Comparison of ENCODE assay signal across 15 cellular contexts in the genomic region with DNA sequence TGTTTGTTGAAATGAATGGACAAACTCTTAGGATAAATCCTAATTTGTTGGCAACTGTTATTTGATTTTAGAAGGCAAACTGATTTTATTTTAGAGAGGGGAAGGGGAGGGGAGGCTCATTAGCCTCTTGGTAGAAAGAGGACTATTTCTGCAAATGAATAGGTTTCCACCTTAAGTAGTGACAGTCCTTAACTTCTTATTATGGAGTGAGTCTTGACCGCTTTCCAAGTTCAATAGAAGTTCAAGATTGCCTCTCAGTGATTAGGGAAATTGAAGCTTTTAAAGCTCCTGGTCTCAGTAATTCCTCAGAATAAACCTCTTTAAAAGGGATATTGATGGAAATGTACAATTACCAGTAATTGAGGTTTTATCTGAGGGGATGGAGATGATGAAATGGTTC. TPM values are rescaled to one million over a fixed set of nuclear protein-coding genes. Genes with fewer than 3 reads are reported as not detected.
A peak's percentile ranks its signal among the peaks of the same experiment; 100 is the strongest.
DNase-seq lines count a peak whose midpoint lies in the region; ATAC-seq and TF ChIP-seq lines count a peak whose summit lies in the region.
"Had no signal": no experiment of that assay in that cellular context is flagged by ENCODE, and none has a peak within 500 bp of the region (broad histone marks: within the 10 kb centered on the region; RNA-seq: fewer than 3 reads in every experiment).

No MANE protein-coding gene starts in this region.

- TF ChIP-seq POLR2A in testis (IDR thresholded peaks at IDR 0.05) = no peak

- H3K27ac Mint-ChIP-seq in activated CD8-positive, alpha-beta T cell treated with anti-CD3 and anti-CD28 coated beads for 36 hours = no peak overlapping the region
- H3K27ac Mint-ChIP-seq: activated CD8-positive, alpha-beta T cell treated with anti-CD3 and anti-CD28 coated beads, Interleukin-2, amount 10 ng/mL, durations not matched to agents 7 days and 5 days had no signal

- peak overlapping the region in 7 of 11 experiments; percentile 4 to 50 (median 15); a peak in 7 of 22 replicates for H3K27ac ChIP-seq in BLaER1 treated with 17β-estradiol and CSF1 and Interleukin-3, amounts not matched to agents 10 nM and 100 nM
- peak overlapping the region; percentile 66 for H3K27ac ChIP-seq in VCaP
- H3K27ac ChIP-seq in lower lobe of right lung = peak overlapping the region; percentile 21
- H3K27ac ChIP-seq in testis = peak overlapping the region; percentile 71 to 72
- peak overlapping the region in 2 of 59 donors; percentile 14 to 28 for H3K27ac ChIP-seq in dorsolateral prefrontal cortex
- H3K27ac ChIP-seq: epithelial cell of prostate, neutrophil had no signal

- H3K27me3 ChIP-seq in BLaER1 treated with 17β-estradiol and CSF1 and Interleukin-3, amounts not matched to agents 10 nM and 100 nM = no peaks in the 10 kb centered on the region
- H3K27me3 ChIP-seq in lower lobe of right lung (ENCODE audit: low read depth) (no peaks in the 10 kb centered on the region), testis (no peaks in the 10 kb centered on the region), dorsolateral prefrontal cortex (no peaks in the 10 kb centered on the region)
- H3K27me3 ChIP-seq: neutrophil, tibial nerve had no signal

- TF ChIP-seq CTCF in VCaP (conservative IDR thresholded peaks at IDR 0.05) = no peak
- TF ChIP-seq CTCF in lower lobe of right lung (IDR thresholded peaks at IDR 0.05) = no peak
- TF ChIP-seq CTCF in testis (IDR thresholded peaks at IDR 0.05) = no peak
- no peak for TF ChIP-seq CTCF in activated CD8-positive, alpha-beta T cell treated with anti-CD3 and anti-CD28 coated beads for 36 hours (IDR thresholded peaks at IDR 0.05)
- no peak for TF ChIP-seq CTCF in dorsolateral prefrontal cortex (IDR thresholded peaks at IDR 0.05 in 54 of 56, conservative IDR thresholded peaks at IDR 0.05 in 2 of 56; ENCODE audit: low read depth in 1 of 56, partially characterized antibody in 56 of 56)

- no peaks in the 10 kb centered on the region for H3K4me1 Mint-ChIP-seq in activated CD8-positive, alpha-beta T cell treated with anti-CD3 and anti-CD28 coated beads for 36 hours (ENCODE audit: low read depth)

- no peak overlapping the region for H3K4me3 Mint-ChIP-seq in activated CD8-positive, alpha-beta T cell treated with anti-CD3 and anti-CD28 coated beads for 36 hours
- H3K4me3 Mint-ChIP-seq: activated CD8-positive, alpha-beta T cell treated with anti-CD3 and anti-CD28 coated beads, Interleukin-2, amount 10 ng/mL, durations not matched to agents 7 days and 5 days had no signal

- peaks cover 16 to 30% (median 27%) of the 10 kb centered on the region in 10 experiments for H3K4me1 ChIP-seq in BLaER1 treated with 17β-estradiol and CSF1 and Interleukin-3, amounts not matched to agents 10 nM and 100 nM
- H3K4me1 ChIP-seq in lower lobe of right lung = peaks cover 16% of the 10 kb centered on the region
- H3K4me1 ChIP-seq in testis = peaks cover 22% of the 10 kb centered on the region

- DNase-seq in lower lobe of right lung (no peak), testis (no peak), cerebellum (ENCODE audit: low spot score) (no peak), NCI-H69 (lab: John Stamatoyannopoulos, UW) (no peak), dorsolateral prefrontal cortex (no peak)
- no peak for DNase-seq in activated CD8-positive, alpha-beta T cell treated with anti-CD3 and anti-CD28 coated beads for 36 hours
- DNase-seq: NCI-H748 treated with DMSO at 0.1 percent for 48 hours, small intestine had no signal

- H3K4me2 ChIP-seq in BLaER1 treated with 17β-estradiol and CSF1 and Interleukin-3, amounts not matched to agents 10 nM and 100 nM = peak overlapping the region; percentile 44 to 81 (median 59)

- peak overlapping the region in 1 of 10 experiments; percentile 15; a peak in 1 of 20 replicates for H3K4me3 ChIP-seq in BLaER1 treated with 17β-estradiol and CSF1 and Interleukin-3, amounts not matched to agents 10 nM and 100 nM
- H3K4me3 ChIP-seq in lower lobe of right lung = peak overlapping the region; percentile 14
- H3K4me3 ChIP-seq in testis = no peak overlapping the region
- peak overlapping the region in 1 of 59 donors; percentile 27 for H3K4me3 ChIP-seq in dorsolateral prefrontal cortex
- H3K4me3 ChIP-seq: tibial nerve had no signal

- ATAC-seq in lower lobe of right lung = peak in 1 of 2 donors; percentile 71
- ATAC-seq in activated CD8-positive, alpha-beta T cell treated with anti-CD3 and anti-CD28 coated beads for 36 hours = no peak
- ATAC-seq: activated CD8-positive, alpha-beta T cell treated with anti-CD3 and anti-CD28 coated beads, Interleukin-2, amount 10 ng/mL, durations not matched to agents 7 days and 5 days; stimulated activated naive CD8-positive, alpha-beta T cell treated with anti-CD3 and anti-CD28 coated beads, Interleukin-15, Interleukin-2, amounts not matched to agents 100 U/mL and 50 U/mL, for 24 hours had no signal

- H3K9ac ChIP-seq in BLaER1 treated with 17β-estradiol and CSF1 and Interleukin-3, amounts not matched to agents 10 nM and 100 nM = peak overlapping the region in 2 of 11 experiments; percentile 13 to 27; a peak in 2 of 22 replicates

- intact Hi-C loops in lower lobe of right lung (cut with DNase I) = no loop called here
- intact Hi-C loops in testis (cut with DNase I; ENCODE audit: low total_unique reads) = no loop called here
- intact Hi-C loops in activated CD8-positive, alpha-beta T cell treated with anti-CD3 and anti-CD28 coated beads for 36 hours (cut with micrococcal nuclease) = no loop called here
- intact Hi-C loops in dorsolateral prefrontal cortex (cut with DNase I) = loop anchor here in 1 of 2 donors (10.0 kb wide), 1 partner anchor 320 kb away; no protein-coding TSS in a partner anchor

- peaks cover 0 to 8% (median 0%) of the 10 kb centered on the region in 11 experiments; a peak in 5 of 22 replicates for H3K9me3 ChIP-seq in BLaER1 treated with 17β-estradiol and CSF1 and Interleukin-3, amounts not matched to agents 10 nM and 100 nM (replicated peaks in 1 of 11)
- H3K9me3 ChIP-seq in lower lobe of right lung = no peaks in the 10 kb centered on the region
- H3K9me3 ChIP-seq in testis = no peaks in the 10 kb centered on the region
- H3K9me3 ChIP-seq: neutrophil, tibial nerve had no signal

- peaks cover 0 to 23% (median 3%) of the 10 kb centered on the region in 11 experiments; a peak in 8 of 22 replicates for H4K20me1 ChIP-seq in BLaER1 treated with 17β-estradiol and CSF1 and Interleukin-3, amounts not matched to agents 10 nM and 100 nM

- POLR2A ChIA-PET in activated CD8-positive, alpha-beta T cell treated with anti-CD3 and anti-CD28 coated beads for 36 hours (lab: Charles Lee) = interaction anchor here (0.6 to 1.0 kb wide), 2 partner anchors 17 to 56 kb away, joined by 3 to 5 read pairs; a partner anchor contains a TSS

- CTCF ChIA-PET in activated CD8-positive, alpha-beta T cell treated with anti-CD3 and anti-CD28 coated beads for 36 hours (lab: Charles Lee) = interaction anchor here (1.2 to 2.9 kb wide), 10 partner anchors 9 to 338 kb away, joined by 3 to 18 read pairs (median 7); a partner anchor contains a TSS

- H3K36me3 ChIP-seq in BLaER1 treated with 17β-estradiol and CSF1 and Interleukin-3, amounts not matched to agents 10 nM and 100 nM = peaks cover 31 to 68% (median 56%) of the 10 kb centered on the region in 11 experiments
- H3K36me3 ChIP-seq in lower lobe of right lung (peaks cover 25% of the 10 kb centered on the region), testis (ENCODE audit: low read depth, missing control alignments) (no peaks in the 10 kb centered on the region)
- H3K36me3 ChIP-seq: neutrophil had no signal

- H3K27me3 Mint-ChIP-seq in activated CD8-positive, alpha-beta T cell treated with anti-CD3 and anti-CD28 coated beads for 36 hours = no peaks in the 10 kb centered on the region

- peaks cover 19% of the 10 kb centered on the region for H3K36me3 Mint-ChIP-seq in activated CD8-positive, alpha-beta T cell treated with anti-CD3 and anti-CD28 coated beads for 36 hours (ENCODE audit: low read depth)

- H3K9me3 Mint-ChIP-seq in activated CD8-positive, alpha-beta T cell treated with anti-CD3 and anti-CD28 coated beads for 36 hours = no peaks in the 10 kb centered on the region

- WGBS in testis, 2 donors = 23 to 53% methylated on average over 1 of the region's 1 CpG

RNA-seq across cellular contexts. Expression of a gene that starts 55.7 kb away (rescaled TPM):
- total RNA-seq in lower lobe of right lung (17.0 TPM), testis (10 to 100 TPM; 42.0 to 55.3 TPM), cerebellum (117 TPM), dorsolateral prefrontal cortex (10 to 100 TPM in 118 of 120 experiments, 1 to 10 TPM in 2; 9.8 to 39.2 (median 22.1) TPM)
- 22.2 TPM for polyA plus RNA-seq in testis (ENCODE audit: insufficient read depth, low read depth, low replicate concordance)
- 10 to 100 TPM; 10.8 to 11.4 TPM for total RNA-seq in activated CD8-positive, alpha-beta T cell treated with anti-CD3 and anti-CD28 coated beads for 36 hours
